In the genomic region with DNA sequence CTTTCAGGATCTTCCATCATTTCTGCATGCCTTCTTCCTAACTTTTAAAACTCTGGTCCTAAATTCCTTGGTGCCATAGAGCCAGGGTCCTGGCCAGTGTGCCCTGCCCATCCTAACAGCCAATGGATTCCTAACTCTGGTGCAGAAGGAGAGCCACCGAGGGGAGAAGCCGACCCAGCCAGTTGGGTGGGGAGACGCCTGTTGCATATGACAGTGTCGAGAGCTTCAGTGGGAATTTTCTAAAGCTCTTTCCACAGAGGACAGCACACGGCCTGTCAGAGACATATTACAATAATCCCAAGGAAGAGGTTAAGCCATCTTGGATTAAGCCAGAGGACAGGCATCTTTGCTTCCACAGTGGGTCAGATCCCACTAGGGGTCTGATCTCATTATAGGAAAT, we compare ENCODE assay signal across 28 cellular contexts.
"Had no signal": no experiment of that assay in that cellular context is flagged by ENCODE, and none has a peak within 500 bp of the region (broad histone marks: within the 10 kb centered on the region; RNA-seq: fewer than 3 reads in every experiment).

No MANE protein-coding gene starts in this region.

- DNase-seq: activated CD4-positive, alpha-beta T cell treated with anti-CD3 and anti-CD28 coated beads for 36 hours; activated CD4-positive, alpha-beta T cell treated with anti-CD3 and anti-CD28 coated beads, Interleukin-2, amount 10 ng/mL, durations not matched to agents 7 days and 5 days; activated CD4-positive, alpha-beta T cell treated with anti-CD3 and anti-CD28 coated beads, Interleukin-2, amount 50 U/mL, for 48 hours; activated CD8-positive, alpha-beta T cell treated with anti-CD3 and anti-CD28 coated beads, Interleukin-2, amount 10 ng/mL, durations not matched to agents 7 days and 5 days; activated naive CD4-positive, alpha-beta T cell treated with anti-CD3 and anti-CD28 coated beads, Interleukin-2, amount 10 ng/mL, durations not matched to agents 7 days and 5 days; activated naive CD8-positive, alpha-beta T cell treated with anti-CD3 and anti-CD28 coated beads, Interleukin-2, amount 50 U/mL, for 24 hours; activated T-cell treated with anti-CD3 and anti-CD28 coated beads, Interleukin-2, amount 50 U/mL, for 24 hours; anterior cingulate cortex; Kasumi-1; KG1; MG63; MV-4-11; NCI-H1092; NCI-H1436 treated with DMSO at 0.1 percent for 48 hours; NCI-H1694 treated with DMSO at 0.1 percent for 48 hours; NCI-H2029 treated with DMSO at 0.1 percent for 48 hours; NCI-H2171 treated with DMSO at 0.1 percent for 48 hours; NCI-H2227 treated with DMSO at 0.1 percent for 48 hours; NCI-H446; NCI-H510A treated with DMSO at 0.1 percent for 48 hours; NCI-H526 treated with DMSO at 0.1 percent for 48 hours; NCI-H774; SHP77; SJCRH30 had no signal

- ATAC-seq: activated CD4-positive, alpha-beta T cell treated with anti-CD3 and anti-CD28 coated beads for 36 hours; activated CD4-positive, CD25-positive, alpha-beta regulatory T cell treated with anti-CD3 and anti-CD28 coated beads, Interleukin-2, amount 50 U/mL, for 24 hours; activated CD8-positive, alpha-beta T cell treated with anti-CD3 and anti-CD28 coated beads, Interleukin-2, amount 10 ng/mL, durations not matched to agents 7 days and 5 days; activated naive CD8-positive, alpha-beta T cell treated with anti-CD3 and anti-CD28 coated beads, Interleukin-2, amount 50 U/mL, for 24 hours; Panc1; WTC11 had no signal

- H3K27ac ChIP-seq: SJCRH30, SK-N-MC had no signal

- H3K9me3 ChIP-seq: MG63, SJCRH30 had no signal

- H3K27me3 ChIP-seq: MG63, SJCRH30 had no signal

- H3K4me3 ChIP-seq: MG63, SJCRH30, SK-N-MC had no signal

- H3K36me3 ChIP-seq: MG63 had no signal
